In the genomic region with DNA sequence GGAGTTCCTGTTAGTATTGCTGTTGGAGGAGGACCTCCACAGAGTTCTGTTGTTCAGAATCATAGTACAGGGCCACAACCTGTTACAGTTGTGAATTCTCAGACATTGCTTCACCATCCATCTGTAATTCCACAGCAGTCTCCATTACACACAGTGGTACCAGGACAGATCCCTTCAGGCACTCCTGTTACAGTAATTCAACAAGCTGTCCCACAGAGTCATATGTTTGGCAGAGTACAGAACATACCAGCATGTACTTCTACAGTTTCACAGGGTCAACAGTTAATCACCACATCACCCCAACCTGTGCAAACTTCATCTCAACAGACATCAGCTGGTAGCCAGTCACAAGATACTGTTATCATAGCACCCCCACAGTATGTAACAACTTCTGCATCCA, we compare ENCODE assay signal across 35 cellular contexts.
"Had no signal": no experiment of that assay in that cellular context is flagged by ENCODE, and none has a peak within 500 bp of the region (broad histone marks: within the 10 kb centered on the region; RNA-seq: fewer than 3 reads in every experiment).

No MANE protein-coding gene starts in this region.

- H3K4me1 ChIP-seq: esophagus squamous epithelium had no signal

- ATAC-seq: activated CD4-positive, CD25-positive, alpha-beta regulatory T cell treated with anti-CD3 and anti-CD28 coated beads, Interleukin-2, amount 50 U/mL, for 24 hours; activated CD8-positive, alpha-beta T cell treated with anti-CD3 and anti-CD28 coated beads for 36 hours; activated T-cell treated with anti-CD3 and anti-CD28 coated beads, Interleukin-2, amount 50 U/mL, for 4 hours; activated T-helper 17 cell treated with anti-CD3 and anti-CD28 coated beads, Interleukin-2, amount 50 U/mL, for 72 hours; effector memory CD8-positive, alpha-beta T cell; heart left ventricle; T-cell had no signal

- H3K4me3 ChIP-seq: cardiac muscle cell, esophagus squamous epithelium, heart left ventricle had no signal

- H3K9me3 ChIP-seq: esophagus squamous epithelium, heart left ventricle had no signal

- H3K27ac Mint-ChIP-seq: activated B cell treated with CpG ODN at 0.5 μM for 24 hours; activated CD8-positive, alpha-beta T cell treated with anti-CD3 and anti-CD28 coated beads for 36 hours; activated T-helper 17 cell treated with anti-CD3 and anti-CD28 coated beads, Interleukin-2, amount 50 U/mL, for 72 hours; T-cell; T-helper 1 cell treated with Interleukin-12 subunit alpha and Interleukin-12 subunit beta and Interleukin-4 antibody, amounts not matched to agents 30 μg/mL and 1 μg/mL, for 36 hours; T-helper 2 cell treated with Interferon-gamma antibody and Interleukin-4, amounts not matched to agents 5 μg/mL and 100 μg/mL, for 36 hours had no signal

- H3K27ac ChIP-seq: cardiac muscle cell, epithelial cell of prostate, esophagus squamous epithelium, heart left ventricle, WERI-Rb-1 had no signal

- H3K4me1 Mint-ChIP-seq: activated B cell treated with CpG ODN at 0.5 μM for 24 hours; activated T-helper 17 cell treated with anti-CD3 and anti-CD28 coated beads, Interleukin-2, amount 50 U/mL, for 72 hours had no signal

- H3K27me3 ChIP-seq: cardiac muscle cell, esophagus squamous epithelium, heart left ventricle had no signal

- FAIRE-seq: astrocyte, colon, endothelial cell of umbilical vein had no signal

- H3K4me3 Mint-ChIP-seq: activated B cell treated with CpG ODN at 0.5 μM for 24 hours; activated CD8-positive, alpha-beta T cell treated with anti-CD3 and anti-CD28 coated beads for 36 hours; activated naive CD8-positive, alpha-beta T cell; activated T-cell treated with anti-CD3 and anti-CD28 coated beads, Interleukin-2, amount 50 U/mL, for 4 hours; activated T-helper 17 cell treated with anti-CD3 and anti-CD28 coated beads, Interleukin-2, amount 50 U/mL, for 72 hours; effector memory CD8-positive, alpha-beta T cell; T-cell; T-helper 1 cell treated with Interleukin-12 subunit alpha and Interleukin-12 subunit beta and Interleukin-4 antibody, amounts not matched to agents 30 μg/mL and 1 μg/mL, for 36 hours; T-helper 2 cell treated with Interferon-gamma antibody and Interleukin-4, amounts not matched to agents 5 μg/mL and 100 μg/mL, for 36 hours had no signal

- DNase-seq: activated B cell treated with CpG ODN at 0.5 μM for 24 hours; activated CD4-positive, alpha-beta T cell treated with anti-CD3 and anti-CD28 coated beads for 48 hours; activated CD4-positive, alpha-beta T cell treated with anti-CD3 and anti-CD28 coated beads, Interleukin-2, amount 50 U/mL, for 1 hour; activated CD4-positive, alpha-beta T cell treated with anti-CD3 and anti-CD28 coated beads, Interleukin-2, amount 50 U/mL, for 48 hours; activated CD8-positive, alpha-beta memory T cell treated with anti-CD3 and anti-CD28 coated beads for 24 hours; activated CD8-positive, alpha-beta T cell treated with anti-CD3 and anti-CD28 coated beads for 36 hours; activated effector memory CD4-positive, alpha-beta T cell treated with Interleukin-2 at 50 U/mL for 16 hours; activated gamma-delta T cell treated with Interleukin-2 at 50 U/mL for 16 hours; activated naive CD4-positive, alpha-beta T cell treated with anti-CD3 and anti-CD28 coated beads, Interleukin-2, amount 50 U/mL, for 16 hours; activated naive CD4-positive, alpha-beta T cell treated with Interleukin-2 at 50 U/mL for 16 hours; activated T-cell treated with anti-CD3 and anti-CD28 coated beads, Interleukin-2, amount 50 U/mL, for 4 hours; amniotic stem cell; anterior cingulate cortex; central memory CD4-positive, alpha-beta T cell; cortex of kidney; dermis blood vessel endothelial cell; effector CD4-positive, alpha-beta T cell; effector memory CD8-positive, alpha-beta T cell; esophagus squamous epithelium; foreskin melanocyte; glutamatergic neuron; heart left ventricle; T-cell; T1000; WERI-Rb-1 had no signal

- H3K27me3 Mint-ChIP-seq: activated B cell treated with CpG ODN at 0.5 μM for 24 hours; activated CD8-positive, alpha-beta T cell treated with anti-CD3 and anti-CD28 coated beads for 36 hours; activated naive CD8-positive, alpha-beta T cell; activated T-helper 17 cell treated with anti-CD3 and anti-CD28 coated beads, Interleukin-2, amount 50 U/mL, for 72 hours; effector memory CD8-positive, alpha-beta T cell; T-cell had no signal
